In the genomic region with DNA sequence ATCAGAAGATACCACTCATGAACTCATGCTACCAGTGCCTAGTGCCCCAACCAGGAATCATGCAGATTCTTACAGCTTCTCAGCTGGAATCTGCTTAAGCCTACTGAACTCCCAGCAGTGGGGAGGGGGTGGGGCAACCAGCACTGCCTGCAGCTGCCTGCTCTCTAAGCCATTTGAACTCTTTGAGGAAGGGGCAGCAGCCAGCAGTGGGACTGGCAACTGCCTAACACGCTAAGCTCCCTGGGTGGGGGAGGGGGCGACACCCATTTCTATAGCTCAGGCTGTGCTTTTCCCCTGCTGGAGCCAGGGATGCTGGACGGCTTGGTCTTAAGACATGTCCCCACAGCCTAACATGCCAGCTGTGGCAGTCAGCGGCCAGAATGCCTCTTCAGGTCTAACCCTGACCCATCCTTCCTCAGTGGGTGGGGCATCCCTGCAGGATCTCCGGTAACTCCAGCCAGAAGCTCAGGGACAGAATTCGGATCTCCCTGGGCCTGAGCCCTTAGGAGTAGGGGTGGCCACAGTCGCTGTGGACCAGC, we compare ENCODE assay signal across 16 cellular contexts.
"Had no signal": no experiment of that assay in that cellular context is flagged by ENCODE, and none has a peak within 500 bp of the region (broad histone marks: within the 10 kb centered on the region; RNA-seq: fewer than 3 reads in every experiment).

No MANE protein-coding gene starts in this region.

- ATAC-seq: activated CD8-positive, alpha-beta T cell treated with anti-CD3 and anti-CD28 coated beads for 36 hours; body of pancreas; foreskin keratinocyte; natural killer cell had no signal

- H3K36me3 ChIP-seq: tibial nerve, vagina had no signal

- H3K27ac Mint-ChIP-seq: activated CD4-positive, alpha-beta T cell treated with anti-CD3 and anti-CD28 coated beads, Interleukin-2, amount 10 ng/mL, durations not matched to agents 24 days and 14 days; activated CD8-positive, alpha-beta T cell treated with anti-CD3 and anti-CD28 coated beads for 36 hours; activated naive CD4-positive, alpha-beta T cell treated with anti-CD3 and anti-CD28 coated beads for 36 hours; immature natural killer cell; natural killer cell; stimulated activated naive CD8-positive, alpha-beta T cell treated with anti-CD3 and anti-CD28 coated beads, Interleukin-15, Interleukin-2, amounts not matched to agents 100 ng/mL and 50 ng/mL, for 24 hours; T-helper 2 cell treated with Interferon-gamma antibody and Interleukin-4, amounts not matched to agents 5 μg/mL and 100 μg/mL, for 36 hours had no signal

- H3K27me3 ChIP-seq: body of pancreas, foreskin keratinocyte, tibial nerve, vagina had no signal

- DNase-seq: activated CD4-positive, alpha-beta T cell treated with anti-CD3 and anti-CD28 coated beads, Interleukin-2, amount 10 ng/mL, durations not matched to agents 24 days and 14 days; activated CD8-positive, alpha-beta T cell treated with anti-CD3 and anti-CD28 coated beads for 36 hours; activated naive CD4-positive, alpha-beta T cell treated with anti-CD3 and anti-CD28 coated beads for 36 hours; activated T-cell treated with anti-CD3 and anti-CD28 coated beads, Interleukin-2, amount 50 U/mL, for 1 hour; body of pancreas; foreskin keratinocyte; head of caudate nucleus; immature natural killer cell; natural killer cell; occipital lobe; retina; stimulated activated CD4-positive, alpha-beta T cell treated with anti-CD3 and anti-CD28 coated beads, Interleukin-2, amount 100 ng/mL, for 24 hours had no signal

- H3K9me3 ChIP-seq: body of pancreas, tibial nerve, vagina had no signal

- H3K4me1 Mint-ChIP-seq: activated CD4-positive, alpha-beta T cell treated with anti-CD3 and anti-CD28 coated beads, Interleukin-2, amount 10 ng/mL, durations not matched to agents 24 days and 14 days; immature natural killer cell; natural killer cell had no signal

- H3K4me1 ChIP-seq: body of pancreas, foreskin keratinocyte, tibial nerve, vagina had no signal

- H3K4me3 ChIP-seq: body of pancreas, tibial nerve, vagina had no signal

- H3K4me3 Mint-ChIP-seq: activated CD4-positive, alpha-beta T cell treated with anti-CD3 and anti-CD28 coated beads, Interleukin-2, amount 10 ng/mL, durations not matched to agents 24 days and 14 days; activated CD8-positive, alpha-beta T cell treated with anti-CD3 and anti-CD28 coated beads for 36 hours; activated naive CD4-positive, alpha-beta T cell treated with anti-CD3 and anti-CD28 coated beads for 36 hours; immature natural killer cell; natural killer cell; stimulated activated naive CD8-positive, alpha-beta T cell treated with anti-CD3 and anti-CD28 coated beads, Interleukin-15, Interleukin-2, amounts not matched to agents 100 ng/mL and 50 ng/mL, for 24 hours; T-helper 2 cell treated with Interferon-gamma antibody and Interleukin-4, amounts not matched to agents 5 μg/mL and 100 μg/mL, for 36 hours had no signal

- H3K27me3 Mint-ChIP-seq: activated CD4-positive, alpha-beta T cell treated with anti-CD3 and anti-CD28 coated beads, Interleukin-2, amount 10 ng/mL, durations not matched to agents 24 days and 14 days; activated CD8-positive, alpha-beta T cell treated with anti-CD3 and anti-CD28 coated beads for 36 hours; stimulated activated naive CD8-positive, alpha-beta T cell treated with anti-CD3 and anti-CD28 coated beads, Interleukin-15, Interleukin-2, amounts not matched to agents 100 ng/mL and 50 ng/mL, for 24 hours had no signal

- H3K27ac ChIP-seq: body of pancreas, foreskin keratinocyte, tibial nerve, vagina had no signal
